Comparison of ENCODE assay signal across 18 cellular contexts in the genomic region with DNA sequence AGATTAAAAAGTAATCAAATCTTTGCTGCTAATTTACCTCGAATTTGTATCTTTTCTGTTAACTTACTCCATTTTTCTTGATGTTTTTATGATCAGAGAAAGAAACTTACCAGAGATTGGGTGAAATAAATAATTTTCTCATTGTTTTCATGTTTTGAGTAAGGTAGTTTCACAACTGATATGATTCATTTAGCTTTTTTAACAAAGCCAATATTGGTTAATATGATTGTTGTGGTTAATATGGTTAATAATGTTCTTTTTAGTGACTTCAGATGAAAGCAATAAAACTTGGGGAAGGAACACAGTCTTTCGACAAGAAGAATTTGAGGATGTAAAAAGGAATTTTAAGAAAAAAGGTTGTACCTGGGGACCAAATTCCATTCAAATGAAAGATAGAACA. TPM values are rescaled to one million over a fixed set of nuclear protein-coding genes. Genes with fewer than 3 reads are reported as not detected.
DNase-seq lines count a peak whose midpoint lies in the region; ATAC-seq, FAIRE-seq and TF ChIP-seq lines count a peak whose summit lies in the region.
"Had no signal": no experiment of that assay in that cellular context is flagged by ENCODE, and none has a peak within 500 bp of the region (broad histone marks: within the 10 kb centered on the region; RNA-seq: fewer than 3 reads in every experiment).

No MANE protein-coding gene starts in this region.

- in situ Hi-C loops in GM13977 (cut with MboI; ENCODE audit: low pct_unique_long_range_greater_than_20kb, low sequenced_read_pairs, unreplicated experiment) = loop anchor here (25.0 kb wide), 1 partner anchor 687 kb away; no protein-coding TSS in a partner anchor

- peaks cover 18% of the 10 kb centered on the region for H3K4me1 Mint-ChIP-seq in WTC11

- H3K36me3 Mint-ChIP-seq in WTC11 = peaks cover 34% of the 10 kb centered on the region

- no peaks in the 10 kb centered on the region for H3K27me3 Mint-ChIP-seq in WTC11 (ENCODE audit: low read depth)
- H3K27me3 Mint-ChIP-seq: CD4-positive, alpha-beta T cell had no signal

- H3K4me3 Mint-ChIP-seq in WTC11 = no peak overlapping the region
- H3K4me3 Mint-ChIP-seq: CD4-positive, alpha-beta T cell; HFFc6 had no signal

- POLR2A ChIA-PET in WTC11 (lab: Charles Lee) = no interaction called here

- 0 out of 2 replicates have a peak overlapping the region, but pooled peaks have one; percentile 10 for H3K27ac Mint-ChIP-seq in WTC11
- H3K27ac Mint-ChIP-seq: CD4-positive, alpha-beta T cell; HFFc6 had no signal

- ATAC-seq in GM19395 (IDR thresholded peaks at IDR 0.05; ENCODE audit: unreplicated experiment) = peak; percentile 47
- ATAC-seq in WTC11 = no peak
- ATAC-seq in HG03378 (IDR thresholded peaks at IDR 0.05; ENCODE audit: unreplicated experiment) = no peak
- no peak for ATAC-seq in HG03520 (IDR thresholded peaks at IDR 0.05; ENCODE audit: unreplicated experiment)
- ATAC-seq: HCT116 had no signal

- DNase-seq in GM13977 (ENCODE audit: low spot score) = peak; percentile 10
- DNase-seq in WTC11 (ENCODE audit: low spot score) = no peak
- DNase-seq in frontal cortex (ENCODE audit: low spot score in 2 of 2) = no peak
- no peak for DNase-seq in NCI-H526 treated with DMSO at 0.1 percent for 48 hours (lab: John Stamatoyannopoulos, UW)
- DNase-seq in hypothalamus (lab: John Stamatoyannopoulos, UW) = no peak
- DNase-seq: BE2C; C1 segment of cervical spinal cord; CD4-positive, alpha-beta T cell; DMS79 treated with DMSO at 0.1 percent for 48 hours; GF-D8; GM23248; HFFc6 had no signal

- H3K9me3 Mint-ChIP-seq in WTC11 = no peaks in the 10 kb centered on the region
- H3K9me3 Mint-ChIP-seq: CD4-positive, alpha-beta T cell; HFFc6 had no signal

- FAIRE-seq in frontal cortex (lab: Jason Lieb, UNC) = peak; percentile 10
- FAIRE-seq: GM12891, GM18507 had no signal

- no peak for TF ChIP-seq CTCF in GM13977 (IDR thresholded peaks at IDR 0.05; ENCODE audit: extremely low read depth, insufficient read depth, missing control alignments)
- no peak for TF ChIP-seq CTCF in WTC11 (IDR thresholded peaks at IDR 0.05)

- CTCF ChIA-PET in WTC11 (lab: Charles Lee) = no interaction called here

TF ChIP-seq in WTC11, 78 proteins besides CTCF, POLR2A, EP300 and RAD21 (continues in another document):
- TF ChIP-seq SMAD4 (CRISPR knock-in tag; IDR thresholded peaks at IDR 0.05) = no peak
- no peak for TF ChIP-seq ZNF263 (CRISPR knock-in tag; IDR thresholded peaks at IDR 0.05; ENCODE audit: low read depth)
- TF ChIP-seq ZNF138 (CRISPR knock-in tag; conservative IDR thresholded peaks at IDR 0.05) = no peak
- no peak for TF ChIP-seq NR3C1 (CRISPR knock-in tag; conservative IDR thresholded peaks at IDR 0.05; ENCODE audit: low read depth)
- TF ChIP-seq, protein P1, sequence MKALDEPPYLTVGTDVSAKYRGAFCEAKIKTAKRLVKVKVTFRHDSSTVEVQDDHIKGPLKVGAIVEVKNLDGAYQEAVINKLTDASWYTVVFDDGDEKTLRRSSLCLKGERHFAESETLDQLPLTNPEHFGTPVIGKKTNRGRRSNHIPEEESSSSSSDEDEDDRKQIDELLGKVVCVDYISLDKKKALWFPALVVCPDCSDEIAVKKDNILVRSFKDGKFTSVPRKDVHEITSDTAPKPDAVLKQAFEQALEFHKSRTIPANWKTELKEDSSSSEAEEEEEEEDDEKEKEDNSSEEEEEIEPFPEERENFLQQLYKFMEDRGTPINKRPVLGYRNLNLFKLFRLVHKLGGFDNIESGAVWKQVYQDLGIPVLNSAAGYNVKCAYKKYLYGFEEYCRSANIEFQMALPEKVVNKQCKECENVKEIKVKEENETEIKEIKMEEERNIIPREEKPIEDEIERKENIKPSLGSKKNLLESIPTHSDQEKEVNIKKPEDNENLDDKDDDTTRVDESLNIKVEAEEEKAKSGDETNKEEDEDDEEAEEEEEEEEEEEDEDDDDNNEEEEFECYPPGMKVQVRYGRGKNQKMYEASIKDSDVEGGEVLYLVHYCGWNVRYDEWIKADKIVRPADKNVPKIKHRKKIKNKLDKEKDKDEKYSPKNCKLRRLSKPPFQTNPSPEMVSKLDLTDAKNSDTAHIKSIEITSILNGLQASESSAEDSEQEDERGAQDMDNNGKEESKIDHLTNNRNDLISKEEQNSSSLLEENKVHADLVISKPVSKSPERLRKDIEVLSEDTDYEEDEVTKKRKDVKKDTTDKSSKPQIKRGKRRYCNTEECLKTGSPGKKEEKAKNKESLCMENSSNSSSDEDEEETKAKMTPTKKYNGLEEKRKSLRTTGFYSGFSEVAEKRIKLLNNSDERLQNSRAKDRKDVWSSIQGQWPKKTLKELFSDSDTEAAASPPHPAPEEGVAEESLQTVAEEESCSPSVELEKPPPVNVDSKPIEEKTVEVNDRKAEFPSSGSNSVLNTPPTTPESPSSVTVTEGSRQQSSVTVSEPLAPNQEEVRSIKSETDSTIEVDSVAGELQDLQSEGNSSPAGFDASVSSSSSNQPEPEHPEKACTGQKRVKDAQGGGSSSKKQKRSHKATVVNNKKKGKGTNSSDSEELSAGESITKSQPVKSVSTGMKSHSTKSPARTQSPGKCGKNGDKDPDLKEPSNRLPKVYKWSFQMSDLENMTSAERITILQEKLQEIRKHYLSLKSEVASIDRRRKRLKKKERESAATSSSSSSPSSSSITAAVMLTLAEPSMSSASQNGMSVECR (CRISPR knock-in tag; IDR thresholded peaks at IDR 0.05; ENCODE audit: borderline replicate concordance) = no peak
- TF ChIP-seq, protein P2, sequence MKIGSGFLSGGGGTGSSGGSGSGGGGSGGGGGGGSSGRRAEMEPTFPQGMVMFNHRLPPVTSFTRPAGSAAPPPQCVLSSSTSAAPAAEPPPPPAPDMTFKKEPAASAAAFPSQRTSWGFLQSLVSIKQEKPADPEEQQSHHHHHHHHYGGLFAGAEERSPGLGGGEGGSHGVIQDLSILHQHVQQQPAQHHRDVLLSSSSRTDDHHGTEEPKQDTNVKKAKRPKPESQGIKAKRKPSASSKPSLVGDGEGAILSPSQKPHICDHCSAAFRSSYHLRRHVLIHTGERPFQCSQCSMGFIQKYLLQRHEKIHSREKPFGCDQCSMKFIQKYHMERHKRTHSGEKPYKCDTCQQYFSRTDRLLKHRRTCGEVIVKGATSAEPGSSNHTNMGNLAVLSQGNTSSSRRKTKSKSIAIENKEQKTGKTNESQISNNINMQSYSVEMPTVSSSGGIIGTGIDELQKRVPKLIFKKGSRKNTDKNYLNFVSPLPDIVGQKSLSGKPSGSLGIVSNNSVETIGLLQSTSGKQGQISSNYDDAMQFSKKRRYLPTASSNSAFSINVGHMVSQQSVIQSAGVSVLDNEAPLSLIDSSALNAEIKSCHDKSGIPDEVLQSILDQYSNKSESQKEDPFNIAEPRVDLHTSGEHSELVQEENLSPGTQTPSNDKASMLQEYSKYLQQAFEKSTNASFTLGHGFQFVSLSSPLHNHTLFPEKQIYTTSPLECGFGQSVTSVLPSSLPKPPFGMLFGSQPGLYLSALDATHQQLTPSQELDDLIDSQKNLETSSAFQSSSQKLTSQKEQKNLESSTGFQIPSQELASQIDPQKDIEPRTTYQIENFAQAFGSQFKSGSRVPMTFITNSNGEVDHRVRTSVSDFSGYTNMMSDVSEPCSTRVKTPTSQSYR (CRISPR knock-in tag; IDR thresholded peaks at IDR 0.05) = no peak
- no peak for TF ChIP-seq TEAD4 (CRISPR knock-in tag; IDR thresholded peaks at IDR 0.05)
- TF ChIP-seq TEAD1 (CRISPR knock-in tag; IDR thresholded peaks at IDR 0.05) = no peak
- TF ChIP-seq, protein P3, sequence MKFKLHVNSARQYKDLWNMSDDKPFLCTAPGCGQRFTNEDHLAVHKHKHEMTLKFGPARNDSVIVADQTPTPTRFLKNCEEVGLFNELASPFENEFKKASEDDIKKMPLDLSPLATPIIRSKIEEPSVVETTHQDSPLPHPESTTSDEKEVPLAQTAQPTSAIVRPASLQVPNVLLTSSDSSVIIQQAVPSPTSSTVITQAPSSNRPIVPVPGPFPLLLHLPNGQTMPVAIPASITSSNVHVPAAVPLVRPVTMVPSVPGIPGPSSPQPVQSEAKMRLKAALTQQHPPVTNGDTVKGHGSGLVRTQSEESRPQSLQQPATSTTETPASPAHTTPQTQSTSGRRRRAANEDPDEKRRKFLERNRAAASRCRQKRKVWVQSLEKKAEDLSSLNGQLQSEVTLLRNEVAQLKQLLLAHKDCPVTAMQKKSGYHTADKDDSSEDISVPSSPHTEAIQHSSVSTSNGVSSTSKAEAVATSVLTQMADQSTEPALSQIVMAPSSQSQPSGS (CRISPR knock-in tag; IDR thresholded peaks at IDR 0.05; ENCODE audit: borderline replicate concordance, low read depth) = no peak
- no peak for TF ChIP-seq IRF2 (CRISPR knock-in tag; IDR thresholded peaks at IDR 0.05; ENCODE audit: borderline replicate concordance, low read depth)
- TF ChIP-seq, protein P4, sequence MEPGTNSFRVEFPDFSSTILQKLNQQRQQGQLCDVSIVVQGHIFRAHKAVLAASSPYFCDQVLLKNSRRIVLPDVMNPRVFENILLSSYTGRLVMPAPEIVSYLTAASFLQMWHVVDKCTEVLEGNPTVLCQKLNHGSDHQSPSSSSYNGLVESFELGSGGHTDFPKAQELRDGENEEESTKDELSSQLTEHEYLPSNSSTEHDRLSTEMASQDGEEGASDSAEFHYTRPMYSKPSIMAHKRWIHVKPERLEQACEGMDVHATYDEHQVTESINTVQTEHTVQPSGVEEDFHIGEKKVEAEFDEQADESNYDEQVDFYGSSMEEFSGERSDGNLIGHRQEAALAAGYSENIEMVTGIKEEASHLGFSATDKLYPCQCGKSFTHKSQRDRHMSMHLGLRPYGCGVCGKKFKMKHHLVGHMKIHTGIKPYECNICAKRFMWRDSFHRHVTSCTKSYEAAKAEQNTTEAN (CRISPR knock-in tag; IDR thresholded peaks at IDR 0.05) = no peak
- TF ChIP-seq, protein P5, sequence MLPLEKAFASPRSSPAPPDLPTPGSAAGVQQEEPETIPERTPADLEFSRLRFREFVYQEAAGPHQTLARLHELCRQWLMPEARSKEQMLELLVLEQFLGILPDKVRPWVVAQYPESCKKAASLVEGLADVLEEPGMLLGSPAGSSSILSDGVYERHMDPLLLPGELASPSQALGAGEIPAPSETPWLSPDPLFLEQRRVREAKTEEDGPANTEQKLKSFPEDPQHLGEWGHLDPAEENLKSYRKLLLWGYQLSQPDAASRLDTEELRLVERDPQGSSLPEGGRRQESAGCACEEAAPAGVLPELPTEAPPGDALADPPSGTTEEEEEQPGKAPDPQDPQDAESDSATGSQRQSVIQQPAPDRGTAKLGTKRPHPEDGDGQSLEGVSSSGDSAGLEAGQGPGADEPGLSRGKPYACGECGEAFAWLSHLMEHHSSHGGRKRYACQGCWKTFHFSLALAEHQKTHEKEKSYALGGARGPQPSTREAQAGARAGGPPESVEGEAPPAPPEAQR (CRISPR knock-in tag; IDR thresholded peaks at IDR 0.05) = no peak
- no peak for TF ChIP-seq NFYB (CRISPR knock-in tag; conservative IDR thresholded peaks at IDR 0.05; ENCODE audit: low read depth)

RNA-seq across cellular contexts. Expression of a gene that starts 48.1 kb away (rescaled TPM):
- 21.1 to 24.0 TPM (median 23.0 TPM) in 3 replicates for total RNA-seq in WTC11 (2021)
- total RNA-seq in frontal cortex = 2.9 TPM
- total RNA-seq: GM23248 had no signal
